Comparison of ENCODE assay signal across 34 cellular contexts in genomic region chr7:130397472-130397871, GRCh38. TPM values are rescaled to one million over a fixed set of nuclear protein-coding genes. Genes with fewer than 3 reads are reported as not detected.
DNase-seq lines count a peak whose midpoint lies in the region; ATAC-seq and TF ChIP-seq lines count a peak whose summit lies in the region.
"Had no signal": no experiment of that assay in that cellular context is flagged by ENCODE, and none has a peak within 500 bp of the region (broad histone marks: within the 10 kb centered on the region; RNA-seq: fewer than 3 reads in every experiment).

No MANE protein-coding gene starts in this region.

- no peak overlapping the region for H3K4me3 ChIP-seq in adipocyte (ENCODE audit: low read length)
- H3K4me3 ChIP-seq: HAP-1, MG63, SJCRH30, spleen, thyroid gland had no signal

- intact Hi-C loops in activated CD4-positive, alpha-beta T cell treated with anti-CD3 and anti-CD28 coated beads for 36 hours (cut with DNase I, micrococcal nuclease), result no loop called here

- CTCF ChIA-PET in activated CD4-positive, alpha-beta T cell treated with anti-CD3 and anti-CD28 coated beads for 36 hours (lab: Charles Lee), result no interaction called here

- peaks cover 65% of the 10 kb centered on the region for H3K4me1 Mint-ChIP-seq in osteocyte (ENCODE audit: unreplicated experiment)
- peaks cover 25% of the 10 kb centered on the region for H3K4me1 Mint-ChIP-seq in activated CD4-positive, alpha-beta T cell treated with anti-CD3 and anti-CD28 coated beads for 36 hours

- no peaks in the 10 kb centered on the region for H3K27me3 Mint-ChIP-seq in osteocyte (ENCODE audit: unreplicated experiment)
- no peaks in the 10 kb centered on the region for H3K27me3 Mint-ChIP-seq in activated CD4-positive, alpha-beta T cell treated with anti-CD3 and anti-CD28 coated beads for 36 hours
- H3K27me3 Mint-ChIP-seq: activated CD8-positive, alpha-beta memory T cell treated with anti-CD3 and anti-CD28 coated beads, Interleukin-2, amount 10 ng/mL, durations not matched to agents 7 days and 5 days; activated naive CD8-positive, alpha-beta T cell treated with anti-CD3 and anti-CD28 coated beads, Interleukin-2, amount 50 U/mL, for 24 hours; stimulated activated naive CD8-positive, alpha-beta T cell treated with anti-CD3 and anti-CD28 coated beads, Interleukin-15, Interleukin-2, amounts not matched to agents 100 ng/mL and 50 ng/mL, for 24 hours had no signal

- H3K4me1 ChIP-seq in adipocyte (ENCODE audit: control insufficient read depth, insufficient read depth, low read length), result peaks cover 87% of the 10 kb centered on the region
- H3K4me1 ChIP-seq: thyroid gland had no signal

- H3K27ac Mint-ChIP-seq in osteocyte (ENCODE audit: unreplicated experiment), result peak overlapping the region; percentile 40
- no peak overlapping the region for H3K27ac Mint-ChIP-seq in activated CD4-positive, alpha-beta T cell treated with anti-CD3 and anti-CD28 coated beads for 36 hours
- H3K27ac Mint-ChIP-seq: activated CD8-positive, alpha-beta memory T cell treated with anti-CD3 and anti-CD28 coated beads, Interleukin-2, amount 10 ng/mL, durations not matched to agents 7 days and 5 days; activated naive CD8-positive, alpha-beta T cell treated with anti-CD3 and anti-CD28 coated beads, Interleukin-2, amount 50 U/mL, for 24 hours; dendritic cell treated with granulocyte-macrophage colony-stimulating factor and Interleukin-4, amounts not matched to agents 40 ng/mL and 50 ng/mL, for 4 days; stimulated activated naive CD8-positive, alpha-beta T cell treated with anti-CD3 and anti-CD28 coated beads, Interleukin-15, Interleukin-2, amounts not matched to agents 100 ng/mL and 50 ng/mL, for 24 hours had no signal

- peak overlapping the region; percentile 47 for H3K9ac ChIP-seq in adipocyte (ENCODE audit: low read length)

- POLR2A ChIA-PET in activated CD4-positive, alpha-beta T cell treated with anti-CD3 and anti-CD28 coated beads for 36 hours (lab: Charles Lee), result no interaction called here

- DNase-seq in DMS79 treated with DMSO at 0.1 percent for 48 hours (lab: John Stamatoyannopoulos, UW) (peak; percentile 68), NCI-H146 treated with DMSO at 0.1 percent for 48 hours (lab: John Stamatoyannopoulos, UW; ENCODE audit: unreplicated experiment) (peak; percentile 96), adipocyte (ENCODE audit: low read depth) (no peak), osteocyte (ENCODE audit: extremely low spot score, unreplicated experiment) (no peak), T-helper 9 cell (no peak), KG1 (lab: John Stamatoyannopoulos, UW) (no peak)
- no peak for DNase-seq in activated CD4-positive, alpha-beta T cell treated with anti-CD3 and anti-CD28 coated beads for 36 hours
- DNase-seq: activated CD4-positive, alpha-beta T cell treated with anti-CD3 and anti-CD28 coated beads, Interleukin-2, amount 50 U/mL, for 4 hours; activated CD8-positive, alpha-beta memory T cell treated with anti-CD3 and anti-CD28 coated beads, Interleukin-2, amount 10 ng/mL, durations not matched to agents 7 days and 5 days; activated naive CD4-positive, alpha-beta T cell; activated naive CD8-positive, alpha-beta T cell treated with anti-CD3 and anti-CD28 coated beads, Interleukin-2, amount 50 U/mL, for 24 hours; activated T-cell treated with anti-CD3 and anti-CD28 coated beads, Interleukin-2, amount 50 U/mL, for 48 hours; caudate nucleus; DMS153; endodermal cell; glutamatergic neuron; KBM-7; mesenchymal stem cell; MG63; posterior cingulate gyrus; right cardiac atrium; RPMI8226; SJCRH30; spleen; stimulated activated CD4-positive, alpha-beta T cell treated with anti-CD3 and anti-CD28 coated beads, Interleukin-2, amount 100 ng/mL, for 24 hours; thyroid gland had no signal

- H3K27me3 ChIP-seq in adipocyte (replicated peaks; ENCODE audit: control insufficient read depth, insufficient read depth, low read length), result no peaks in the 10 kb centered on the region
- H3K27me3 ChIP-seq: MG63, SJCRH30, spleen, thyroid gland had no signal

- no peaks in the 10 kb centered on the region for H3K9me3 Mint-ChIP-seq in osteocyte (ENCODE audit: unreplicated experiment)
- H3K9me3 Mint-ChIP-seq in activated CD4-positive, alpha-beta T cell treated with anti-CD3 and anti-CD28 coated beads for 36 hours (ENCODE audit: low read depth), result no peaks in the 10 kb centered on the region
- H3K9me3 Mint-ChIP-seq: activated naive CD8-positive, alpha-beta T cell treated with anti-CD3 and anti-CD28 coated beads, Interleukin-2, amount 50 U/mL, for 24 hours; dendritic cell treated with granulocyte-macrophage colony-stimulating factor and Interleukin-4, amounts not matched to agents 40 ng/mL and 50 ng/mL, for 4 days; endodermal cell; stimulated activated naive CD8-positive, alpha-beta T cell treated with anti-CD3 and anti-CD28 coated beads, Interleukin-15, Interleukin-2, amounts not matched to agents 100 ng/mL and 50 ng/mL, for 24 hours had no signal

- H3K4me3 Mint-ChIP-seq in osteocyte (ENCODE audit: unreplicated experiment), result no peak overlapping the region
- H3K4me3 Mint-ChIP-seq in activated CD4-positive, alpha-beta T cell treated with anti-CD3 and anti-CD28 coated beads for 36 hours, result no peak overlapping the region
- H3K4me3 Mint-ChIP-seq: activated CD8-positive, alpha-beta memory T cell treated with anti-CD3 and anti-CD28 coated beads, Interleukin-2, amount 10 ng/mL, durations not matched to agents 7 days and 5 days; activated naive CD8-positive, alpha-beta T cell treated with anti-CD3 and anti-CD28 coated beads, Interleukin-2, amount 50 U/mL, for 24 hours; dendritic cell treated with granulocyte-macrophage colony-stimulating factor and Interleukin-4, amounts not matched to agents 40 ng/mL and 50 ng/mL, for 4 days; endodermal cell; stimulated activated naive CD8-positive, alpha-beta T cell treated with anti-CD3 and anti-CD28 coated beads, Interleukin-15, Interleukin-2, amounts not matched to agents 100 ng/mL and 50 ng/mL, for 24 hours had no signal

- ATAC-seq in activated CD4-positive, alpha-beta T cell treated with anti-CD3 and anti-CD28 coated beads for 36 hours, result no peak
- ATAC-seq: activated CD8-positive, alpha-beta memory T cell treated with anti-CD3 and anti-CD28 coated beads, Interleukin-2, amount 10 ng/mL, durations not matched to agents 7 days and 5 days; activated naive CD8-positive, alpha-beta T cell treated with anti-CD3 and anti-CD28 coated beads, Interleukin-2, amount 50 U/mL, for 24 hours; esophagus mucosa; left lobe of liver; right cardiac atrium had no signal

- no peaks in the 10 kb centered on the region for H3K9me3 ChIP-seq in adipocyte (ENCODE audit: control insufficient read depth, low read length)
- H3K9me3 ChIP-seq: HAP-1, MG63, SJCRH30, spleen, thyroid gland had no signal

- no peaks in the 10 kb centered on the region for H3K36me3 ChIP-seq in adipocyte (ENCODE audit: control insufficient read depth, insufficient read depth, low read length, severe bottlenecking)
- H3K36me3 ChIP-seq: HAP-1, MG63, thyroid gland had no signal

- H3K36me3 Mint-ChIP-seq in osteocyte (ENCODE audit: unreplicated experiment), result peaks cover 9% of the 10 kb centered on the region
- peaks cover 19% of the 10 kb centered on the region for H3K36me3 Mint-ChIP-seq in activated CD4-positive, alpha-beta T cell treated with anti-CD3 and anti-CD28 coated beads for 36 hours (ENCODE audit: low read depth)

- TF ChIP-seq CTCF in osteocyte (IDR thresholded peaks at IDR 0.05), result no peak

RNA-seq across cellular contexts. Expression of gene CPA1, which starts 17.2 kb away (rescaled TPM):
- total RNA-seq in osteocyte, result not detected in 2 replicates
- total RNA-seq in activated CD4-positive, alpha-beta T cell treated with anti-CD3 and anti-CD28 coated beads for 36 hours, result not detected
- total RNA-seq: activated CD8-positive, alpha-beta memory T cell treated with anti-CD3 and anti-CD28 coated beads, Interleukin-2, amount 10 ng/mL, durations not matched to agents 7 days and 5 days; endodermal cell; esophagus mucosa; OCI-LY7; T-helper 1 cell treated with Interleukin-12 subunit alpha and Interleukin-12 subunit beta and Interleukin-4 antibody, amounts not matched to agents 30 ng/mL and 1 ng/mL, for 36 hours had no signal

RNA-seq across cellular contexts. Expression of gene CEP41, which starts 43.3 kb away (rescaled TPM):
- 16.4 and 24.1 TPM in 2 replicates for total RNA-seq in osteocyte
- total RNA-seq in activated CD4-positive, alpha-beta T cell treated with anti-CD3 and anti-CD28 coated beads for 36 hours, result 10 to 100 TPM; 19.7 to 21.2 TPM

RNA-seq across cellular contexts. Expression of gene CPA5, which starts 52.9 kb away (rescaled TPM):
- total RNA-seq in osteocyte, result 0.51 TPM in 1 of 2 replicates, not detected in the other
- under 1 TPM; 0.39 to 0.56 TPM for total RNA-seq in activated CD4-positive, alpha-beta T cell treated with anti-CD3 and anti-CD28 coated beads for 36 hours
- total RNA-seq: endodermal cell, esophagus mucosa, fibroblast of villous mesenchyme, left lobe of liver, OCI-LY7, right cardiac atrium, thyroid gland had no signal

Comparison
In these comparisons a context has a peak if more than half of its experiments do, and no peak if none do; other contexts are left out.
1. DNase-seq: peak in DMS79 treated with DMSO at 0.1 percent for 48 hours (single experiment) and NCI-H146 treated with DMSO at 0.1 percent for 48 hours (single experiment); none in adipocyte (single experiment), osteocyte (single experiment), T-helper 9 cell (single experiment), KG1 (single experiment) and activated CD4-positive, alpha-beta T cell treated with anti-CD3 and anti-CD28 coated beads for 36 hours (single experiment).